9 cellular contexts compared by ENCODE assay signal in genomic region chr5:151107738-151108520, GRCh38. TPM values are rescaled to one million over a fixed set of nuclear protein-coding genes. Genes with fewer than 3 reads are reported as not detected.
DNase-seq lines count a peak whose midpoint lies in the region; ATAC-seq, FAIRE-seq and TF ChIP-seq lines count a peak whose summit lies in the region.
"Had no signal": no experiment of that assay in that cellular context is flagged by ENCODE, and none has a peak within 500 bp of the region (broad histone marks: within the 10 kb centered on the region; RNA-seq: fewer than 3 reads in every experiment).

No MANE protein-coding gene starts in this region.

- H3K79me2 ChIP-seq in GM23248 (ENCODE audit: insufficient read depth) = no peaks in the 10 kb centered on the region

- no peaks in the 10 kb centered on the region for H4K20me1 ChIP-seq in GM23248 (ENCODE audit: insufficient read depth)

- DNase-seq in GM23248 (peak; percentile 71), bronchial epithelial cell (ENCODE audit: low read depth) (peak; percentile 38), iris pigment epithelial cell (ENCODE audit: low read depth) (peak; percentile 46), NOMO-1 treated with DMSO at 0.1 percent for 48 hours (lab: John Stamatoyannopoulos, UW; ENCODE audit: unreplicated experiment) (no peak), NCI-H1048 (lab: John Stamatoyannopoulos, UW) (no peak), SKM-1 treated with dmso at 0.1 percent for 144 hours (lab: John Stamatoyannopoulos, UW; ENCODE audit: unreplicated experiment) (no peak)
- DNase-seq in stimulated activated naive B cell treated with anti-CD40 and anti-IgM and Interleukin-4, amounts not matched to agents 10 μg/mL and 1 μg/mL and 100 μg/mL, for 72 hours = no peak
- DNase-seq: central memory CD4-positive, alpha-beta T cell had no signal

- H3K4me3 ChIP-seq in GM23248 (no peak overlapping the region), bronchial epithelial cell (ENCODE audit: low read depth, low read length) (no peak overlapping the region)

- no peaks in the 10 kb centered on the region for H3K9me3 Mint-ChIP-seq in stimulated activated naive B cell treated with anti-CD40 and anti-IgM and Interleukin-4, amounts not matched to agents 10 μg/mL and 1 μg/mL and 100 μg/mL, for 72 hours

- H3K4me3 Mint-ChIP-seq in stimulated activated naive B cell treated with anti-CD40 and anti-IgM and Interleukin-4, amounts not matched to agents 10 μg/mL and 1 μg/mL and 100 μg/mL, for 72 hours = peak overlapping the region in 1 of 2 donors; percentile 32

- peaks cover 15% of the 10 kb centered on the region; the same call in 1 of the 2 replicates for H3K4me1 ChIP-seq in GM23248 (ENCODE audit: insufficient read depth)

- H3K27me3 Mint-ChIP-seq in stimulated activated naive B cell treated with anti-CD40 and anti-IgM and Interleukin-4, amounts not matched to agents 10 μg/mL and 1 μg/mL and 100 μg/mL, for 72 hours = no peaks in the 10 kb centered on the region

- peaks cover 60% of the 10 kb centered on the region for H3K36me3 ChIP-seq in GM23248 (ENCODE audit: low read depth)
- H3K36me3 ChIP-seq in bronchial epithelial cell (ENCODE audit: control insufficient read depth, insufficient read depth, low read length) = no peaks in the 10 kb centered on the region

- H3K27ac ChIP-seq in GM23248 = peak overlapping the region; percentile 32; the same call in 1 of the 2 replicates

- H3K9ac ChIP-seq in GM23248 = peak overlapping the region; percentile 47; the same call in 1 of the 2 replicates

- H3K4me1 Mint-ChIP-seq in stimulated activated naive B cell treated with anti-CD40 and anti-IgM and Interleukin-4, amounts not matched to agents 10 μg/mL and 1 μg/mL and 100 μg/mL, for 72 hours = peaks cover 49 to 63% of the 10 kb centered on the region in 2 donors

- peaks cover 19% of the 10 kb centered on the region for H3F3A ChIP-seq in GM23248 (ENCODE audit: insufficient read depth)

- peak overlapping the region; percentile 94 for H3K27ac Mint-ChIP-seq in stimulated activated naive B cell treated with anti-CD40 and anti-IgM and Interleukin-4, amounts not matched to agents 10 μg/mL and 1 μg/mL and 100 μg/mL, for 72 hours

- no peaks in the 10 kb centered on the region for H3K9me3 ChIP-seq in GM23248 (ENCODE audit: low read depth)

- no peak overlapping the region for H2AFZ ChIP-seq in GM23248

- H3K9me2 ChIP-seq in GM23248 (ENCODE audit: insufficient read depth) = no peaks in the 10 kb centered on the region

- in situ Hi-C loops in GM23248 (cut with MboI) = no loop called here

- TF ChIP-seq CTCF in bronchial epithelial cell (IDR thresholded peaks at IDR 0.05; ENCODE audit: insufficient read depth, low read length, severe bottlenecking) = peak; percentile 22

- H3K36me3 Mint-ChIP-seq in stimulated activated naive B cell treated with anti-CD40 and anti-IgM and Interleukin-4, amounts not matched to agents 10 μg/mL and 1 μg/mL and 100 μg/mL, for 72 hours = peaks cover 71 to 80% of the 10 kb centered on the region in 2 donors

- no peak for ATAC-seq in stimulated activated naive B cell treated with anti-CD40 and anti-IgM and Interleukin-4, amounts not matched to agents 10 μg/mL and 1 μg/mL and 100 μg/mL, for 72 hours (replicated peaks)
- ATAC-seq in HG02759 (IDR thresholded peaks at IDR 0.05; ENCODE audit: unreplicated experiment) = no peak

- H3K27me3 ChIP-seq in GM23248 (replicated peaks; ENCODE audit: insufficient read depth) (no peaks in the 10 kb centered on the region), bronchial epithelial cell (ENCODE audit: control insufficient read depth, insufficient read depth, low read length) (no peaks in the 10 kb centered on the region)

- H3K4me2 ChIP-seq in GM23248 (ENCODE audit: unreplicated experiment) = no peak overlapping the region

- WGBS in GM23248 (ENCODE audit: low coverage in 1 of 2, low lambda C conversion rate in 2 of 2, missing lambda C conversion rate in 2 of 2), 2 experiments = 63 to 64% methylated on average over 11 of the region's 11 CpGs

- FAIRE-seq in bronchial epithelial cell (lab: Jason Lieb, UNC) = peak; percentile 93

RNA-seq across cellular contexts. Expression of gene TNIP1, which starts 27.1 kb away (rescaled TPM):
- 88.8 and 92.1 TPM in 2 replicates for total RNA-seq in GM23248 (2014; rRNA removed; shearing (Covaris generic))
- 43.1 and 43.2 TPM in 2 replicates for polyA plus RNA-seq in GM23248 (2016; fragmentation: Nextera tagmentation; extraction: Ambion mirVana)
- total RNA-seq in bronchial epithelial cell = 65.6 and 75.3 TPM in 2 replicates

RNA-seq across cellular contexts. Expression of gene ANXA6, which starts 49.6 kb away (rescaled TPM):
- total RNA-seq in GM23248 (2014; rRNA removed; shearing (Covaris generic)) = 384 and 409 TPM in 2 replicates
- 183 and 190 TPM in 2 replicates for polyA plus RNA-seq in GM23248 (2016; fragmentation: Nextera tagmentation; extraction: Ambion mirVana)
- 1.3 and 11.3 TPM in 2 replicates for total RNA-seq in bronchial epithelial cell

Comparison
In these comparisons a context has a peak if more than half of its experiments do, and no peak if none do; other contexts are left out.
1. DNase-seq: peak in GM23248 (single experiment), bronchial epithelial cell (single experiment) and iris pigment epithelial cell (single experiment); none in stimulated activated naive B cell treated with anti-CD40 and anti-IgM and Interleukin-4, amounts not matched to agents 10 μg/mL and 1 μg/mL and 100 μg/mL, for 72 hours (single experiment), NOMO-1 treated with DMSO at 0.1 percent for 48 hours (single experiment), NCI-H1048 (single experiment) and SKM-1 treated with dmso at 0.1 percent for 144 hours (single experiment).
2. RNA of gene ANXA6, which starts 49.6 kb away (total RNA-seq): 384 to 409 TPM in GM23248; 1.3 to 11.3 TPM in bronchial epithelial cell; every median in the first group is over 10 times any median in the second.